22 cellular contexts compared by ENCODE assay signal in the genomic region with DNA sequence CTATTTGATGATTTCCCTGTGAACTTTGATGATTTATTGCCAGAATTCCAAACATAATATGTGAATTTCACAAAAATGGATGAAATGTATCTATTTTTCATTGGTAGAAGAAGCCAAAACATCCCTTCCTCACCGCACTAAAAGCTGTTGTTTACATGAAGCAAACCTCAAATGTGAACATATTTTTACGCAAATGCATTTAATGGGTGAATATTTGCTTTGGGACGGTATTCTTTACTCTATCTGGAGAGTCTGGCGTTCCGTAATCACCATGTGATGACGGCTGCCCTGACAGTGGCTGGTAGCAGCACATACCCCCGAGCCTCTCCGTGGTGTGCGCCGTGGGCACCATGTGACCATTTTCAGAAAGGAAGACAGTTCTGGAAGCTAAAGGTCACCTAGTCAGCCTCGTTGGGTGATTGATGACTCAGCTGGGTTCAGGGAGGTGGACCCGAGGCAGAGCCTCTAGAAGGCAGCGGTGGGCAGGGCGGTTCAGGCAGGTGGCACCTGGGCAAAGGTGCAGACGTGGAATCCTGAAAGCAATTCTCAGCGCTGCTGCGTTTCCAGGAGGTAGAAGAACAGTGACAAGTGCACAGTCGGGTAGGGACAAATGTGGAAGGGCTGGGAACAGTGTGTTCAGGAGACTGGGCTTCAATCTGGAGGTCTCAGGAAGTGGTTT. TPM values are rescaled to one million over a fixed set of nuclear protein-coding genes. Genes with fewer than 3 reads are reported as not detected.
A peak's percentile ranks its signal among the peaks of the same experiment; 100 is the strongest.
DNase-seq lines count a peak whose midpoint lies in the region; ATAC-seq and TF ChIP-seq lines count a peak whose summit lies in the region.
"Had no signal": no experiment of that assay in that cellular context is flagged by ENCODE, and none has a peak within 500 bp of the region (broad histone marks: within the 10 kb centered on the region; RNA-seq: fewer than 3 reads in every experiment).

No MANE protein-coding gene starts in this region.

- H3K4me1 Mint-ChIP-seq in T-cell = peaks cover 0 to 1% (median 0%) of the 10 kb centered on the region in 3 donors
- H3K4me1 Mint-ChIP-seq in activated CD4-positive, alpha-beta memory T cell treated with anti-CD3 and anti-CD28 coated beads for 36 hours (ENCODE audit: low read depth) = no peaks in the 10 kb centered on the region
- H3K4me1 Mint-ChIP-seq: nephron had no signal

- POLR2A ChIA-PET in AG04450 (lab: Yijun Ruan, JAX) (no interaction called here), T-cell (lab: Charles Lee) (no interaction called here)
- POLR2A ChIA-PET in activated CD4-positive, alpha-beta memory T cell treated with anti-CD3 and anti-CD28 coated beads for 36 hours (lab: Charles Lee) = no interaction called here

- TF ChIP-seq CTCF in AG04450 (IDR thresholded peaks at IDR 0.05; ENCODE audit: low read depth, low read length) (no peak), mucosa of descending colon (IDR thresholded peaks at IDR 0.05) (no peak)

- H3K4me3 ChIP-seq in AG04450 (ENCODE audit: low read depth, low read length) (no peak overlapping the region), mucosa of descending colon (no peak overlapping the region)
- H3K4me3 ChIP-seq: skin epidermis had no signal

- H3K36me3 Mint-ChIP-seq in T-cell = peaks cover 23% of the 10 kb centered on the region
- H3K36me3 Mint-ChIP-seq in activated CD4-positive, alpha-beta memory T cell treated with anti-CD3 and anti-CD28 coated beads for 36 hours = peaks cover 10% of the 10 kb centered on the region

- DNase-seq in AG04450 (ENCODE audit: low read depth, low spot score) (peak; percentile 18), SHP77 (lab: John Stamatoyannopoulos, UW) (peak; percentile 17 to 56), Right ventricle myocardium superior (no peak), mucosa of descending colon (peak; percentile 85 to 88 (median 87)), T-cell (no peak)
- no peak for DNase-seq in stimulated activated naive CD8-positive, alpha-beta T cell treated with anti-CD3 and anti-CD28 coated beads, Interleukin-15, Interleukin-2, amounts not matched to agents 100 U/mL and 50 U/mL, for 24 hours
- no peak for DNase-seq in activated CD4-positive, alpha-beta memory T cell treated with anti-CD3 and anti-CD28 coated beads for 36 hours
- DNase-seq: activated CD4-positive, alpha-beta T cell treated with anti-CD3 and anti-CD28 coated beads, Interleukin-2, amount 50 U/mL, for 48 hours; activated gamma-delta T cell treated with Interleukin-2 at 50 U/mL for 16 hours; activated T-cell treated with anti-CD3 and anti-CD28 coated beads for 4 hours; aorta; effector CD8-positive, alpha-beta T cell; GDM1; mammary epithelial cell; MV-4-11; NCI-H524 treated with DMSO at 0.1 percent for 48 hours; stimulated activated CD4-positive, alpha-beta T cell treated with anti-CD3 and anti-CD28 coated beads, Interleukin-2, amount 100 ng/mL, for 48 hours had no signal

- H3K27ac ChIP-seq in AG04450 (ENCODE audit: low read depth, low read length) = no peak overlapping the region
- H3K27ac ChIP-seq: skin epidermis, VCaP had no signal

- ATAC-seq in Right ventricle myocardium superior (ENCODE audit: poor library complexity) (peak; percentile 20), mucosa of descending colon (peak; percentile 88), T-cell (replicated peaks in 1 of 4) (no peak), GM18907 (IDR thresholded peaks at IDR 0.05; ENCODE audit: unreplicated experiment) (no peak)
- no peak for ATAC-seq in stimulated activated naive CD8-positive, alpha-beta T cell treated with anti-CD3 and anti-CD28 coated beads, Interleukin-15, Interleukin-2, amounts not matched to agents 100 U/mL and 50 U/mL, for 24 hours

- H3K27ac Mint-ChIP-seq in T-cell = no peak overlapping the region
- no peak overlapping the region for H3K27ac Mint-ChIP-seq in activated CD4-positive, alpha-beta memory T cell treated with anti-CD3 and anti-CD28 coated beads for 36 hours
- H3K27ac Mint-ChIP-seq: nephron; T-helper 1 cell treated with Interleukin-12 subunit alpha and Interleukin-12 subunit beta and Interleukin-4 antibody, amounts not matched to agents 30 μg/mL and 1 μg/mL, for 36 hours had no signal

- CTCF ChIA-PET in AG04450 (lab: Charles Lee) (no interaction called here), T-cell (lab: Charles Lee) (no interaction called here)
- CTCF ChIA-PET in activated CD4-positive, alpha-beta memory T cell treated with anti-CD3 and anti-CD28 coated beads for 36 hours (lab: Charles Lee) = no interaction called here

- H3K27me3 ChIP-seq in AG04450 (ENCODE audit: control insufficient read depth, insufficient read depth, low read length) = no peaks in the 10 kb centered on the region

- intact Hi-C loops in Right ventricle myocardium superior (cut with DNase I) = loop anchor here (5.0 kb wide), 1 partner anchor 43 kb away; the partner anchor contains the start of gene PPARA
- intact Hi-C loops in mucosa of descending colon (cut with DNase I, micrococcal nuclease) = no loop called here
- intact Hi-C loops in activated CD4-positive, alpha-beta memory T cell treated with anti-CD3 and anti-CD28 coated beads for 36 hours (cut with micrococcal nuclease) = no loop called here

- no peaks in the 10 kb centered on the region for H3K9me3 Mint-ChIP-seq in T-cell
- H3K9me3 Mint-ChIP-seq in activated CD4-positive, alpha-beta memory T cell treated with anti-CD3 and anti-CD28 coated beads for 36 hours = no peaks in the 10 kb centered on the region
- H3K9me3 Mint-ChIP-seq: nephron; T-helper 1 cell treated with Interleukin-12 subunit alpha and Interleukin-12 subunit beta and Interleukin-4 antibody, amounts not matched to agents 30 μg/mL and 1 μg/mL, for 36 hours had no signal

- peaks cover 7% of the 10 kb centered on the region for H3K36me3 ChIP-seq in mucosa of descending colon (ENCODE audit: low read depth)

- H3K9me3 ChIP-seq in AG04450 (ENCODE audit: control insufficient read depth, insufficient read depth, low read length) = no peaks in the 10 kb centered on the region; the same call in 1 of the 2 replicates
- H3K9me3 ChIP-seq in mucosa of descending colon = no peaks in the 10 kb centered on the region

- H3K4me1 ChIP-seq in mucosa of descending colon (ENCODE audit: low read depth) = peaks cover 35% of the 10 kb centered on the region

- H3K27me3 Mint-ChIP-seq in T-cell = no peaks in the 10 kb centered on the region
- H3K27me3 Mint-ChIP-seq in activated CD4-positive, alpha-beta memory T cell treated with anti-CD3 and anti-CD28 coated beads for 36 hours = no peaks in the 10 kb centered on the region

- H3K4me3 Mint-ChIP-seq in T-cell = no peak overlapping the region
- no peak overlapping the region for H3K4me3 Mint-ChIP-seq in activated CD4-positive, alpha-beta memory T cell treated with anti-CD3 and anti-CD28 coated beads for 36 hours
- H3K4me3 Mint-ChIP-seq: nephron; T-helper 1 cell treated with Interleukin-12 subunit alpha and Interleukin-12 subunit beta and Interleukin-4 antibody, amounts not matched to agents 30 μg/mL and 1 μg/mL, for 36 hours had no signal

RNA-seq across cellular contexts. Expression of gene PPARA, which starts 45.3 kb away (rescaled TPM):
- polyA plus RNA-seq in AG04450 (2011; rRNA removed) = 8.5 and 10.4 TPM in 2 replicates
- polyA minus RNA-seq in AG04450 (2011; rRNA and poly(A)+ RNA removed) = 11.5 and 14.1 TPM in 2 replicates
- 66.1 TPM for total RNA-seq in Right ventricle myocardium superior
- 10 to 100 TPM; 57.9 to 81.4 (median 58.5) TPM for total RNA-seq in mucosa of descending colon
- total RNA-seq in T-cell = 10 to 100 TPM; 11.0 to 22.2 (median 19.6) TPM
- total RNA-seq in activated CD4-positive, alpha-beta memory T cell treated with anti-CD3 and anti-CD28 coated beads for 36 hours = 10 to 100 TPM; 11.1 to 13.3 TPM

RNA-seq across cellular contexts. Expression of gene CDPF1, which starts 54.5 kb away (rescaled TPM):
- polyA plus RNA-seq in AG04450 (2011; rRNA removed) = 7.7 and 8.7 TPM in 2 replicates
- 3.5 and 4.0 TPM in 2 replicates for polyA minus RNA-seq in AG04450 (2011; rRNA and poly(A)+ RNA removed)
- total RNA-seq in Right ventricle myocardium superior = 5.4 TPM
- 10 to 100 TPM in 1 of 3 donors, 1 to 10 TPM in 2; 6.6 to 10.4 (median 6.7) TPM for total RNA-seq in mucosa of descending colon
- total RNA-seq in T-cell = 10 to 100 TPM in 3 of 5 donors, 1 to 10 TPM in 2; 5.8 to 15.3 (median 11.5) TPM
- total RNA-seq in activated CD4-positive, alpha-beta memory T cell treated with anti-CD3 and anti-CD28 coated beads for 36 hours = 1 to 10 TPM; 6.8 to 8.2 TPM

Comparison
In these comparisons a context has a peak if more than half of its experiments do, and no peak if none do; other contexts are left out.
1. DNase-seq: peak in AG04450 (single experiment), SHP77 (2 of 2) and mucosa of descending colon (3 of 3); none in Right ventricle myocardium superior (single experiment), T-cell (0 of 34), stimulated activated naive CD8-positive, alpha-beta T cell treated with anti-CD3 and anti-CD28 coated beads, Interleukin-15, Interleukin-2, amounts not matched to agents 100 U/mL and 50 U/mL, for 24 hours (single experiment) and activated CD4-positive, alpha-beta memory T cell treated with anti-CD3 and anti-CD28 coated beads for 36 hours (single experiment).
2. ATAC-seq: peak in Right ventricle myocardium superior (single experiment) and mucosa of descending colon (single experiment); none in T-cell (0 of 4), stimulated activated naive CD8-positive, alpha-beta T cell treated with anti-CD3 and anti-CD28 coated beads, Interleukin-15, Interleukin-2, amounts not matched to agents 100 U/mL and 50 U/mL, for 24 hours (single experiment) and GM18907 (single experiment).